8 cellular contexts compared by ENCODE assay signal in the genomic region with DNA sequence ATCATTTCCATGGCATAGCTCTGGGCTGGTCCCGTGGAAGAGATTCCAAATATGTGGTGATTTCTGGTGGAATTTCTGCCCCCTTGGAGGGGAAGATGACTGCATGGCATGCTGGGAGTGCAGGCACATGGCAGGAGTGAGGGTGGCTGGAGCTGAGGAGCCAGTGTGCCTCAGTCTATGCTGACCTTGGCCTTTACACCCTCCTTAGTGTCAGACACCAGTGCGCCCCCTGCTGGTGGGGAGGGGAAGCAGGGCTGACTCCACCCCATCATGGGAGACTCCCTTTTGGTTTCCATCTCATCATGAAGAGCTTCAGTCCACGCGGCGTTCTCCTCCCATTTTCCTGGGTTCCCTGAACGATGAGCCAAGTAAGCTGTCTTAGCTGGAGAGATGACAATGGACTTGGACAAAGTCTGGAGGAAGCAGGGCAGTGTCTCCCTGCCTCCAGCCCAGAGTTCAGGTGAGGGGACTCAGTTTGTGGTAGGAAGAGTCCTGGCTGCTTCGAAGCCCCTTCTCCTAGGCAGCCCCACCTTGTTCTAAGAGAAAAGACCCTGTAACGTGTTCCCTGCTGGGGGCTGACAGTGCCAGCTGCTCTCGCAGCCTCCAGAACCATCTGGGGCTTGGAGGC. TPM values are rescaled to one million over a fixed set of nuclear protein-coding genes. Genes with fewer than 3 reads are reported as not detected.
A peak's percentile ranks its signal among the peaks of the same experiment; 100 is the strongest.
DNase-seq lines count a peak whose midpoint lies in the region; ATAC-seq and TF ChIP-seq lines count a peak whose summit lies in the region.

No MANE protein-coding gene starts in this region.

- H3K79me2 ChIP-seq in DOHH2 (ENCODE audit: control insufficient read depth, low read length): no peaks in the 10 kb centered on the region

- H3K36me3 Mint-ChIP-seq in activated naive CD4-positive, alpha-beta T cell treated with anti-CD3 and anti-CD28 coated beads, Interleukin-2, amount 50 U/mL, for 72 hours: peaks cover 4 to 8% of the 10 kb centered on the region in 2 donors

- H3K4me2 ChIP-seq in DOHH2 (ENCODE audit: low read length): no peak overlapping the region

- no peak overlapping the region for H3K27ac ChIP-seq in DOHH2 (ENCODE audit: low read depth, low read length)

- H3K9me2 ChIP-seq in DOHH2 (replicated peaks; ENCODE audit: control insufficient read depth, low read length): no peaks in the 10 kb centered on the region

- no peaks in the 10 kb centered on the region for H3K9me3 Mint-ChIP-seq in activated naive CD4-positive, alpha-beta T cell treated with anti-CD3 and anti-CD28 coated beads, Interleukin-2, amount 50 U/mL, for 72 hours

- peaks cover 22% of the 10 kb centered on the region for H3K36me3 ChIP-seq in DOHH2 (ENCODE audit: control insufficient read depth, low read length)

- ATAC-seq in HG02759 (IDR thresholded peaks at IDR 0.05; ENCODE audit: unreplicated experiment) (peak; percentile 56), HG02678 (IDR thresholded peaks at IDR 0.05; ENCODE audit: unreplicated experiment) (no peak)
- peak; percentile 80 to 85 for ATAC-seq in activated naive CD4-positive, alpha-beta T cell treated with anti-CD3 and anti-CD28 coated beads, Interleukin-2, amount 50 U/mL, for 72 hours

- H4K20me1 ChIP-seq in DOHH2 (ENCODE audit: control insufficient read depth, insufficient read depth, low read depth, low read length): no peaks in the 10 kb centered on the region

- no peak overlapping the region for H3K4me3 ChIP-seq in DOHH2 (ENCODE audit: low read length)

- DNase-seq in SKM-1 treated with dmso at 0.1 percent for 144 hours (lab: John Stamatoyannopoulos, UW; ENCODE audit: unreplicated experiment): peak; percentile 56
- DNase-seq in activated naive CD4-positive, alpha-beta T cell treated with anti-CD3 and anti-CD28 coated beads, Interleukin-2, amount 50 U/mL, for 72 hours (ENCODE audit: low spot score in 2 of 2): peak in 1 of 2 donors; percentile 89
- DNase-seq in kidney tubule cell (ENCODE audit: low spot score): peak; percentile 53
- DNase-seq in stimulated activated CD8-positive, alpha-beta memory T cell treated with anti-CD3 and anti-CD28 coated beads, Interleukin-15, amount 100 ng/mL, for 4 hours (ENCODE audit: low read depth in 2 of 2): peak; percentile 28 to 37
- DNase-seq in NCI-H2171 (lab: John Stamatoyannopoulos, UW): no peak

- H3F3A ChIP-seq in DOHH2 (ENCODE audit: control insufficient read depth, insufficient read depth): no peaks in the 10 kb centered on the region

- H3K27ac Mint-ChIP-seq in activated naive CD4-positive, alpha-beta T cell treated with anti-CD3 and anti-CD28 coated beads, Interleukin-2, amount 50 U/mL, for 72 hours: peak overlapping the region in 1 of 2 donors; percentile 48

- TF ChIP-seq CTCF in DOHH2 (IDR thresholded peaks at IDR 0.05; ENCODE audit: low read depth, low read length, poor library complexity, severe bottlenecking): peak; percentile 98

- no peaks in the 10 kb centered on the region for H3K27me3 ChIP-seq in DOHH2 (ENCODE audit: control insufficient read depth, low read length)

- H3K4me1 ChIP-seq in DOHH2 (ENCODE audit: control insufficient read depth, low read length): no peaks in the 10 kb centered on the region

- no peaks in the 10 kb centered on the region for H3K9me3 ChIP-seq in DOHH2 (ENCODE audit: control insufficient read depth, insufficient read depth, low read length)

RNA-seq across cellular contexts. Expression of a gene that starts 10.3 kb away (rescaled TPM):
- total RNA-seq in activated naive CD4-positive, alpha-beta T cell treated with anti-CD3 and anti-CD28 coated beads, Interleukin-2, amount 50 U/mL, for 72 hours: not detected

RNA-seq across cellular contexts. Expression of a gene that starts 25.7 kb away (rescaled TPM):
- total RNA-seq in activated naive CD4-positive, alpha-beta T cell treated with anti-CD3 and anti-CD28 coated beads, Interleukin-2, amount 50 U/mL, for 72 hours: 10 to 100 TPM; 26.5 to 39.8 TPM

RNA-seq across cellular contexts. Expression of a gene that starts 52.1 kb away (rescaled TPM):
- total RNA-seq in activated naive CD4-positive, alpha-beta T cell treated with anti-CD3 and anti-CD28 coated beads, Interleukin-2, amount 50 U/mL, for 72 hours: not detected
